ENCODE assay signal across 18 cellular contexts in the genomic region with DNA sequence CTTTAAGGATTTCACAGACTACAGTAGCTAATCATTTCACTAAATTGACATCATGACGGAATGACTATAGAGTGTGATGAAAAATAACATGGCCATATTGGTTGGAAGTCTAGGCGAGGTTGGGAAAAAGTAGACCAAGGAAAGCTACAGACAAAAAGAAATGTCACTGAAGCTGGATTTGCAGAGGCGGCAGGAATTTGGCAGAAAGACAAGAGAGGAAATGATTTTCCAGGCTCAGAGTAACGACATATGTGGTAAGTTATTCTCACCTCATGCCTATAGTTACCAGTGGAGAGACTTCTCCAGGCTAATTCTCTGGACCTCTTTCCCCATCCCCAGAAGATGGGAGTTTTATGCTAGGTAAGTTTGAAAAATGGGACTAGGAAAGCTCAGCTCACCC.
"Had no signal": no experiment of that assay in that cellular context is flagged by ENCODE, and none has a peak within 500 bp of the region (broad histone marks: within the 10 kb centered on the region; RNA-seq: fewer than 3 reads in every experiment).

No MANE protein-coding gene starts in this region.

- H3K27me3 ChIP-seq: suprapubic skin had no signal

- ATAC-seq: activated CD8-positive, alpha-beta T cell treated with anti-CD3 and anti-CD28 coated beads for 36 hours; activated naive CD4-positive, alpha-beta T cell treated with anti-CD3 and anti-CD28 coated beads, Interleukin-2, amount 50 U/mL, for 72 hours; activated T-cell treated with anti-CD3 and anti-CD28 coated beads, Interleukin-2, amount 50 U/mL, for 4 hours; right cardiac atrium; stimulated activated naive CD8-positive, alpha-beta T cell treated with anti-CD3 and anti-CD28 coated beads, Interleukin-15, Interleukin-2, amounts not matched to agents 100 U/mL and 50 U/mL, for 24 hours; WTC11 had no signal

- H3K27ac Mint-ChIP-seq: activated CD8-positive, alpha-beta T cell treated with anti-CD3 and anti-CD28 coated beads for 36 hours; nephron progenitor cell; progenitor cell of endocrine pancreas; type B pancreatic cell; WTC11 had no signal

- H3K9me3 ChIP-seq: suprapubic skin had no signal

- H3K36me3 Mint-ChIP-seq: activated naive CD4-positive, alpha-beta T cell treated with anti-CD3 and anti-CD28 coated beads, Interleukin-2, amount 50 U/mL, for 72 hours; type B pancreatic cell; WTC11 had no signal

- H3K9me3 Mint-ChIP-seq: nephron progenitor cell, type B pancreatic cell, WTC11 had no signal

- H3K27ac ChIP-seq: suprapubic skin had no signal

- H3K4me1 Mint-ChIP-seq: nephron progenitor cell, WTC11 had no signal

- H3K4me1 ChIP-seq: suprapubic skin had no signal

- FAIRE-seq: small intestine had no signal

- H3K4me3 Mint-ChIP-seq: activated CD8-positive, alpha-beta T cell treated with anti-CD3 and anti-CD28 coated beads for 36 hours; activated T-cell treated with anti-CD3 and anti-CD28 coated beads, Interleukin-2, amount 50 U/mL, for 4 hours; nephron progenitor cell; type B pancreatic cell; WTC11 had no signal

- H3K27me3 Mint-ChIP-seq: activated CD8-positive, alpha-beta T cell treated with anti-CD3 and anti-CD28 coated beads for 36 hours; progenitor cell of endocrine pancreas had no signal

- H3K36me3 ChIP-seq: suprapubic skin had no signal

- H3K4me3 ChIP-seq: suprapubic skin had no signal

- DNase-seq: activated CD4-positive, alpha-beta T cell treated with anti-CD3 and anti-CD28 coated beads for 48 hours; activated CD8-positive, alpha-beta T cell treated with anti-CD3 and anti-CD28 coated beads for 36 hours; activated gamma-delta T cell; activated T-cell treated with anti-CD3 and anti-CD28 coated beads, Interleukin-2, amount 50 U/mL, for 4 hours; erythroblast; foreskin fibroblast; hippocampal formation; nephron progenitor cell; occipital lobe; right cardiac atrium; small intestine; stimulated activated naive CD8-positive, alpha-beta T cell treated with anti-CD3 and anti-CD28 coated beads, Interleukin-15, Interleukin-2, amounts not matched to agents 100 U/mL and 50 U/mL, for 24 hours; T-helper 2 cell had no signal
